17 cellular contexts compared by ENCODE assay signal in genomic region chr16:23838485-23839142, GRCh38. TPM values are rescaled to one million over a fixed set of nuclear protein-coding genes. Genes with fewer than 3 reads are reported as not detected.
DNase-seq lines count a peak whose midpoint lies in the region; ATAC-seq and TF ChIP-seq lines count a peak whose summit lies in the region.
"Had no signal": no experiment of that assay in that cellular context is flagged by ENCODE, and none has a peak within 500 bp of the region (broad histone marks: within the 10 kb centered on the region; RNA-seq: fewer than 3 reads in every experiment).

No MANE protein-coding gene starts in this region.

- H3K27me3 ChIP-seq in Loucy (ENCODE audit: insufficient read depth, low read length, poor library complexity, severe bottlenecking) = no peaks in the 10 kb centered on the region
- H3K27me3 ChIP-seq in spleen (replicated peaks in 1 of 7) = peaks cover 0 to 36% (median 6%) of the 10 kb centered on the region in 7 donors

- H3K9ac ChIP-seq in Loucy (ENCODE audit: low read depth, low read length, poor library complexity, severe bottlenecking) = peak overlapping the region; percentile 72

- peak overlapping the region in 4 of 8 donors; percentile 89 to 94 (median 92) for H3K27ac ChIP-seq in spleen

- H4K20me1 ChIP-seq in Loucy (ENCODE audit: insufficient read depth, low read length, poor library complexity, severe bottlenecking) = peaks cover 21% of the 10 kb centered on the region

- H3K9me3 Mint-ChIP-seq in activated T-cell treated with anti-CD3 and anti-CD28 coated beads, Interleukin-2, amount 50 U/mL, for 4 hours = no peaks in the 10 kb centered on the region
- H3K9me3 Mint-ChIP-seq in activated naive CD8-positive, alpha-beta T cell treated with anti-CD3 and anti-CD28 coated beads, Interleukin-2, amount 50 U/mL, for 24 hours = no peaks in the 10 kb centered on the region
- H3K9me3 Mint-ChIP-seq: nephron had no signal

- peak overlapping the region; percentile 32 for H3K27ac Mint-ChIP-seq in activated naive CD8-positive, alpha-beta T cell treated with anti-CD3 and anti-CD28 coated beads, Interleukin-2, amount 50 U/mL, for 24 hours
- H3K27ac Mint-ChIP-seq: nephron had no signal

- peak overlapping the region; percentile 85 for H3K4me3 ChIP-seq in Loucy (ENCODE audit: low read length, poor library complexity, severe bottlenecking)
- H3K4me3 ChIP-seq in spleen = peak overlapping the region in 5 of 8 donors; percentile 82 to 100 (median 96)

- DNase-seq in activated T-cell treated with anti-CD3 and anti-CD28 coated beads, Interleukin-2, amount 50 U/mL, for 4 hours = no peak
- no peak for DNase-seq in activated T-cell treated with anti-CD3 and anti-CD28 coated beads, Interleukin-2, amount 50 U/mL, for 1 hour
- no peak for DNase-seq in activated naive CD8-positive, alpha-beta T cell treated with anti-CD3 and anti-CD28 coated beads, Interleukin-2, amount 50 U/mL, for 24 hours
- DNase-seq in spleen (no peak), DMS79 treated with DMSO at 0.1 percent for 48 hours (lab: John Stamatoyannopoulos, UW) (no peak)
- DNase-seq: activated CD4-positive, alpha-beta T cell treated with anti-CD3 and anti-CD28 coated beads for 4 hours; DMS153; NCI-H2081 treated with DMSO at 0.1 percent for 48 hours; NCI-H748 treated with DMSO at 0.1 percent for 48 hours; stimulated activated CD4-positive, alpha-beta T cell treated with anti-CD3 and anti-CD28 coated beads, Interleukin-4, amount 100 ng/mL, for 1 hour; transverse colon had no signal

- peak overlapping the region; percentile 89 for H3K4me2 ChIP-seq in Loucy (ENCODE audit: low read depth, low read length, poor library complexity, severe bottlenecking)

- H2AFZ ChIP-seq in Loucy (ENCODE audit: low read length) = no peak overlapping the region

- 53 to 72% (median 57%) methylated on average over 9 of the region's 9 CpGs for WGBS in spleen, 5 donors

- no peak for ATAC-seq in activated T-cell treated with anti-CD3 and anti-CD28 coated beads, Interleukin-2, amount 50 U/mL, for 4 hours
- no peak for ATAC-seq in activated naive CD8-positive, alpha-beta T cell treated with anti-CD3 and anti-CD28 coated beads, Interleukin-2, amount 50 U/mL, for 24 hours
- ATAC-seq in HG03460 (IDR thresholded peaks at IDR 0.05; ENCODE audit: unreplicated experiment) = no peak
- no peak for ATAC-seq in GM18868 (IDR thresholded peaks at IDR 0.05; ENCODE audit: unreplicated experiment)
- ATAC-seq: sciatic nerve had no signal

- H3K4me1 Mint-ChIP-seq in activated T-cell treated with anti-CD3 and anti-CD28 coated beads, Interleukin-2, amount 50 U/mL, for 4 hours (ENCODE audit: low read depth) = peaks cover 74% of the 10 kb centered on the region
- H3K4me1 Mint-ChIP-seq in activated naive CD8-positive, alpha-beta T cell treated with anti-CD3 and anti-CD28 coated beads, Interleukin-2, amount 50 U/mL, for 24 hours = peaks cover 82% of the 10 kb centered on the region

- H3K36me3 ChIP-seq in Loucy (ENCODE audit: insufficient read depth, low read length) (no peaks in the 10 kb centered on the region), spleen (peaks cover 0 to 43% (median 0%) of the 10 kb centered on the region in 6 donors)
- H3K36me3 ChIP-seq: transverse colon had no signal

- H3K27me3 Mint-ChIP-seq in activated T-cell treated with anti-CD3 and anti-CD28 coated beads, Interleukin-2, amount 50 U/mL, for 4 hours (ENCODE audit: low read depth) = no peaks in the 10 kb centered on the region
- H3K27me3 Mint-ChIP-seq in activated naive CD8-positive, alpha-beta T cell treated with anti-CD3 and anti-CD28 coated beads, Interleukin-2, amount 50 U/mL, for 24 hours = no peaks in the 10 kb centered on the region

- TF ChIP-seq CTCF in Loucy (conservative IDR thresholded peaks at IDR 0.05; ENCODE audit: low read length) (no peak), spleen (IDR thresholded peaks at IDR 0.05 in 8 of 11, conservative IDR thresholded peaks at IDR 0.05 in 3 of 11) (no peak)

- H3F3A ChIP-seq in Loucy (ENCODE audit: low read depth) = 0 out of 2 replicates have a peak, but pooled peaks cover 4% of the 10 kb centered on the region

- peak overlapping the region; percentile 97 for H3K4me3 Mint-ChIP-seq in activated T-cell treated with anti-CD3 and anti-CD28 coated beads, Interleukin-2, amount 50 U/mL, for 4 hours
- H3K4me3 Mint-ChIP-seq in activated naive CD8-positive, alpha-beta T cell treated with anti-CD3 and anti-CD28 coated beads, Interleukin-2, amount 50 U/mL, for 24 hours = peak overlapping the region; percentile 99

- TF ChIP-seq POLR2A in spleen (IDR thresholded peaks at IDR 0.05) = no peak

- peaks cover 59% of the 10 kb centered on the region for H3K79me2 ChIP-seq in Loucy (ENCODE audit: insufficient read depth, low read length)

- no peaks in the 10 kb centered on the region for H3K9me3 ChIP-seq in Loucy (ENCODE audit: insufficient read depth, low read depth, low read length)
- no peaks in the 10 kb centered on the region for H3K9me3 ChIP-seq in spleen
- H3K9me3 ChIP-seq: transverse colon had no signal

- H3K9me2 ChIP-seq in Loucy (replicated peaks; ENCODE audit: low read depth, low read length) = no peaks in the 10 kb centered on the region

- intact Hi-C loops in spleen (cut with DNase I; ENCODE audit: low total_unique reads) = no loop called here

- peaks cover 23% of the 10 kb centered on the region for H3K36me3 Mint-ChIP-seq in activated T-cell treated with anti-CD3 and anti-CD28 coated beads, Interleukin-2, amount 50 U/mL, for 4 hours (ENCODE audit: insufficient read depth)
- peaks cover 26% of the 10 kb centered on the region for H3K36me3 Mint-ChIP-seq in activated naive CD8-positive, alpha-beta T cell treated with anti-CD3 and anti-CD28 coated beads, Interleukin-2, amount 50 U/mL, for 24 hours (ENCODE audit: low read depth)

- H3K4me1 ChIP-seq in Loucy (ENCODE audit: insufficient read depth, low read length, poor library complexity, severe bottlenecking) (peaks cover 66% of the 10 kb centered on the region), spleen (peaks cover 13 to 95% (median 80%) of the 10 kb centered on the region in 6 donors)

RNA-seq across cellular contexts. Expression of gene PRKCB, which starts 2.8 kb away (rescaled TPM):
- total RNA-seq in activated T-cell treated with anti-CD3 and anti-CD28 coated beads, Interleukin-2, amount 50 U/mL, for 4 hours = 10 to 100 TPM; 41.4 to 66.8 (median 63.3) TPM
- total RNA-seq in spleen = 100 to 1,000 TPM; 169 to 284 (median 189) TPM
- polyA plus RNA-seq in spleen = 10 to 100 TPM; 33.8 to 53.5 (median 39.3) TPM
- polyA plus RNA-seq: AG04450 had no signal
